ENCODE assay signal across 8 cellular contexts in genomic region chr4:152591361-152591760, GRCh38. TPM values are rescaled to one million over a fixed set of nuclear protein-coding genes. Genes with fewer than 3 reads are reported as not detected.
DNase-seq lines count a peak whose midpoint lies in the region; ATAC-seq and TF ChIP-seq lines count a peak whose summit lies in the region.

No MANE protein-coding gene starts in this region.

- no peaks in the 10 kb centered on the region for H3K36me3 Mint-ChIP-seq in chondrocyte (ENCODE audit: low read depth)
- no peaks in the 10 kb centered on the region for H3K36me3 Mint-ChIP-seq in stimulated activated memory B cell treated with anti-CD40 and anti-IgM and Interleukin-4, amounts not matched to agents 10 μg/mL and 1 μg/mL and 100 μg/mL, for 72 hours

- H3K4me1 ChIP-seq in Panc1 (ENCODE audit: control insufficient read depth, insufficient read depth, low read length) (0 out of 2 replicates have a peak, but pooled peaks cover 2% of the 10 kb centered on the region), lower lobe of right lung (peaks cover 5% of the 10 kb centered on the region)

- POLR2A ChIA-PET in Panc1 (lab: Charles Lee) = no interaction called here

- H3K9me3 Mint-ChIP-seq in chondrocyte (ENCODE audit: low read depth) = peaks cover 6% of the 10 kb centered on the region
- H3K9me3 Mint-ChIP-seq in stimulated activated memory B cell treated with anti-CD40 and anti-IgM and Interleukin-4, amounts not matched to agents 10 μg/mL and 1 μg/mL and 100 μg/mL, for 72 hours = no peaks in the 10 kb centered on the region

- CTCF ChIA-PET in Panc1 (lab: Charles Lee) = interaction anchor here (0.9 kb wide), 1 partner anchor 48 kb away, joined by 4 read pairs; no protein-coding TSS in a partner anchor

- TF ChIP-seq CTCF in Panc1 (IDR thresholded peaks at IDR 0.05) (no peak), chondrocyte (IDR thresholded peaks at IDR 0.05) (no peak), lower lobe of right lung (IDR thresholded peaks at IDR 0.05) (no peak)

- H3K4me3 Mint-ChIP-seq in chondrocyte (ENCODE audit: unreplicated experiment) = peak overlapping the region; percentile 48
- H3K4me3 Mint-ChIP-seq in stimulated activated memory B cell treated with anti-CD40 and anti-IgM and Interleukin-4, amounts not matched to agents 10 μg/mL and 1 μg/mL and 100 μg/mL, for 72 hours = peak overlapping the region; percentile 62

- no peak for DNase-seq in Panc1 (ENCODE audit: low read depth, low spot score)
- no peak for DNase-seq in chondrocyte (ENCODE audit: low spot score)
- DNase-seq in lower lobe of right lung = peak; percentile 60
- DNase-seq in globus pallidus (ENCODE audit: low spot score) = no peak

- H3K27ac ChIP-seq in Panc1 (ENCODE audit: low read length) (no peak overlapping the region), lower lobe of right lung (no peak overlapping the region)

- H3K27me3 ChIP-seq in Panc1 (ENCODE audit: control insufficient read depth, insufficient read depth, low read length) (no peaks in the 10 kb centered on the region), lower lobe of right lung (ENCODE audit: low read depth) (no peaks in the 10 kb centered on the region)

- BruUV-seq in Panc1 (replicated peaks; lab: Mats Ljungman, UMichigan) = no TSS peak

- H3K36me3 ChIP-seq in Panc1 (ENCODE audit: control insufficient read depth, insufficient read depth, low read length) = no peaks in the 10 kb centered on the region
- H3K36me3 ChIP-seq in lower lobe of right lung = no peaks in the 10 kb centered on the region

- peak overlapping the region; percentile 57 for H3K27ac Mint-ChIP-seq in chondrocyte (ENCODE audit: unreplicated experiment)
- H3K27ac Mint-ChIP-seq in stimulated activated memory B cell treated with anti-CD40 and anti-IgM and Interleukin-4, amounts not matched to agents 10 μg/mL and 1 μg/mL and 100 μg/mL, for 72 hours = no peak overlapping the region

- in situ Hi-C loops in Panc1 (cut with HindIII; ENCODE audit: low pct_unique_long_range_greater_than_20kb, low sequenced_read_pairs) = no loop called here

- peak overlapping the region in 1 of 2 experiments; percentile 31; a peak in 1 of 4 replicates for H3K4me3 ChIP-seq in Panc1 (ENCODE audit: low read depth in 2 of 2, low read length in 2 of 2)
- no peak overlapping the region for H3K4me3 ChIP-seq in lower lobe of right lung

- H3K9me3 ChIP-seq in Panc1 (ENCODE audit: control insufficient read depth, insufficient read depth, low read depth, low read length) (no peaks in the 10 kb centered on the region), lower lobe of right lung (no peaks in the 10 kb centered on the region)

- no peaks in the 10 kb centered on the region for H3K27me3 Mint-ChIP-seq in chondrocyte (ENCODE audit: low read depth)
- H3K27me3 Mint-ChIP-seq in stimulated activated memory B cell treated with anti-CD40 and anti-IgM and Interleukin-4, amounts not matched to agents 10 μg/mL and 1 μg/mL and 100 μg/mL, for 72 hours = peaks cover 11% of the 10 kb centered on the region

- peaks cover 21% of the 10 kb centered on the region for H3K4me1 Mint-ChIP-seq in chondrocyte (ENCODE audit: low read depth)
- peaks cover 21% of the 10 kb centered on the region for H3K4me1 Mint-ChIP-seq in stimulated activated memory B cell treated with anti-CD40 and anti-IgM and Interleukin-4, amounts not matched to agents 10 μg/mL and 1 μg/mL and 100 μg/mL, for 72 hours

- peak; percentile 50 for ATAC-seq in GM18502 (IDR thresholded peaks at IDR 0.05; ENCODE audit: poor library complexity, unreplicated experiment)
- peak; percentile 69 for ATAC-seq in Panc1
- ATAC-seq in lower lobe of right lung = peak; percentile 55 to 72
- no peak for ATAC-seq in stimulated activated memory B cell treated with anti-CD40 and anti-IgM and Interleukin-4, amounts not matched to agents 10 μg/mL and 1 μg/mL and 100 μg/mL, for 72 hours
- ATAC-seq in HG02759 (IDR thresholded peaks at IDR 0.05; ENCODE audit: unreplicated experiment) = no peak
- no peak for ATAC-seq in HG03565 (IDR thresholded peaks at IDR 0.05; ENCODE audit: unreplicated experiment)

- intact Hi-C loops in Panc1 (cut with micrococcal nuclease; ENCODE audit: unreplicated experiment) (no loop called here), lower lobe of right lung (cut with DNase I) (no loop called here)

RNA-seq across cellular contexts. Expression of gene FBXW7, which starts 55.5 kb away (rescaled TPM):
- total RNA-seq in Panc1 (2021; ENCODE audit: unreplicated experiment) (16.2 TPM), chondrocyte (18.0 to 23.3 TPM (median 21.4 TPM) in 3 replicates), lower lobe of right lung (39.6 TPM)
- 7.5 TPM for polyA plus RNA-seq in Panc1 (2012; ENCODE audit: insufficient read length)

Comparison
In these comparisons a context has a peak if more than half of its experiments do, and no peak if none do; other contexts are left out.
1. ATAC-seq: peak in GM18502 (single experiment), Panc1 (single experiment) and lower lobe of right lung (2 of 2); none in stimulated activated memory B cell treated with anti-CD40 and anti-IgM and Interleukin-4, amounts not matched to agents 10 μg/mL and 1 μg/mL and 100 μg/mL, for 72 hours (single experiment), HG02759 (single experiment) and HG03565 (single experiment).